Comparison of ENCODE assay signal across 1 cellular context in genomic region chr1:56645663-56646330, GRCh38.
TF ChIP-seq lines count a peak whose summit lies in the region.

No MANE protein-coding gene starts in this region.

TF ChIP-seq in HepG2, 621 proteins besides CTCF, POLR2A, EP300 and RAD21 (continued from another document and continues in another):
- TF ChIP-seq, protein P1, sequence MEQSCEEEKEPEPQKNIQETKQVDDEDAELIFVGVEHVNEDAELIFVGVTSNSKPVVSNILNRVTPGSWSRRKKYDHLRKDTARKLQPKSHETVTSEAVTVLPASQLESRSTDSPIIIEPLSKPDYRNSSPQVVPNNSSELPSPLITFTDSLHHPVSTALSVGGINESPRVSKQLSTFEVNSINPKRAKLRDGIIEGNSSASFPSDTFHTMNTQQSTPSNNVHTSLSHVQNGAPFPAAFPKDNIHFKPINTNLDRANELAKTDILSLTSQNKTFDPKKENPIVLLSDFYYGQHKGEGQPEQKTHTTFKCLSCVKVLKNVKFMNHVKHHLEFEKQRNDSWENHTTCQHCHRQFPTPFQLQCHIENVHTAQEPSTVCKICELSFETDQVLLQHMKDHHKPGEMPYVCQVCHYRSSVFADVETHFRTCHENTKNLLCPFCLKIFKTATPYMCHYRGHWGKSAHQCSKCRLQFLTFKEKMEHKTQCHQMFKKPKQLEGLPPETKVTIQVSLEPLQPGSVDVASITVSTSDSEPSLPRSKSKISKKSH (CRISPR knock-in tag; IDR thresholded peaks at IDR 0.05; ENCODE audit: borderline replicate concordance), result 0 out of 2 replicates have a peak, but pooled peaks have one; percentile 7
- TF ChIP-seq ZNF331 (CRISPR knock-in tag; IDR thresholded peaks at IDR 0.05) (0 out of 2 replicates have a peak, but pooled peaks have one; percentile 9), YEATS2 (CRISPR knock-in tag; IDR thresholded peaks at IDR 0.05; ENCODE audit: borderline replicate concordance) (0 out of 2 replicates have a peak, but pooled peaks have one; percentile 17), ZNF142 (CRISPR knock-in tag; IDR thresholded peaks at IDR 0.05) (peak; percentile 43; the same call in 1 of the 2 replicates), SIN3A (IDR thresholded peaks at IDR 0.05; ENCODE audit: borderline replicate concordance, low read depth, low read length) (0 out of 2 replicates have a peak, but pooled peaks have one; percentile 37), ZNF761 (CRISPR knock-in tag; conservative IDR thresholded peaks at IDR 0.05) (0 out of 2 replicates have a peak, but pooled peaks have one; percentile 0), HDAC2 (CRISPR knock-in tag; IDR thresholded peaks at IDR 0.05) (no peak), SPEN (CRISPR knock-in tag; IDR thresholded peaks at IDR 0.05; ENCODE audit: low read depth) (0 out of 2 replicates have a peak, but pooled peaks have one; percentile 6), ZNF598 (CRISPR knock-in tag; IDR thresholded peaks at IDR 0.05; ENCODE audit: borderline replicate concordance) (no peak), ASH2L (IDR thresholded peaks at IDR 0.05; ENCODE audit: insufficient read length, low read depth, low read length) (peak; percentile 7), NR2F6 (IDR thresholded peaks at IDR 0.05) (0 out of 2 replicates have a peak, but pooled peaks have one; percentile 23), NR2F6 (CRISPR knock-in tag; IDR thresholded peaks at IDR 0.05) (no peak), FOXP4 (CRISPR knock-in tag; IDR thresholded peaks at IDR 0.05) (0 out of 2 replicates have a peak, but pooled peaks have one; percentile 4), RNF219 (CRISPR knock-in tag; IDR thresholded peaks at IDR 0.05) (no peak), ZNF792 (CRISPR knock-in tag; IDR thresholded peaks at IDR 0.05) (0 out of 2 replicates have a peak, but pooled peaks have one; percentile 8), KMT2A (CRISPR knock-in tag; IDR thresholded peaks at IDR 0.05) (0 out of 2 replicates have a peak, but pooled peaks have one; percentile 57), HDAC1 (CRISPR knock-in tag; IDR thresholded peaks at IDR 0.05) (0 out of 2 replicates have a peak, but pooled peaks have one; percentile 8), KMT2B (CRISPR knock-in tag; IDR thresholded peaks at IDR 0.05) (peak; percentile 8), ZBTB10 (CRISPR knock-in tag; IDR thresholded peaks at IDR 0.05; ENCODE audit: borderline replicate concordance) (peak; percentile 32; the same call in 1 of the 2 replicates), AHR (CRISPR knock-in tag; IDR thresholded peaks at IDR 0.05) (0 out of 2 replicates have a peak, but pooled peaks have one; percentile 8)
- TF ChIP-seq, protein P2, sequence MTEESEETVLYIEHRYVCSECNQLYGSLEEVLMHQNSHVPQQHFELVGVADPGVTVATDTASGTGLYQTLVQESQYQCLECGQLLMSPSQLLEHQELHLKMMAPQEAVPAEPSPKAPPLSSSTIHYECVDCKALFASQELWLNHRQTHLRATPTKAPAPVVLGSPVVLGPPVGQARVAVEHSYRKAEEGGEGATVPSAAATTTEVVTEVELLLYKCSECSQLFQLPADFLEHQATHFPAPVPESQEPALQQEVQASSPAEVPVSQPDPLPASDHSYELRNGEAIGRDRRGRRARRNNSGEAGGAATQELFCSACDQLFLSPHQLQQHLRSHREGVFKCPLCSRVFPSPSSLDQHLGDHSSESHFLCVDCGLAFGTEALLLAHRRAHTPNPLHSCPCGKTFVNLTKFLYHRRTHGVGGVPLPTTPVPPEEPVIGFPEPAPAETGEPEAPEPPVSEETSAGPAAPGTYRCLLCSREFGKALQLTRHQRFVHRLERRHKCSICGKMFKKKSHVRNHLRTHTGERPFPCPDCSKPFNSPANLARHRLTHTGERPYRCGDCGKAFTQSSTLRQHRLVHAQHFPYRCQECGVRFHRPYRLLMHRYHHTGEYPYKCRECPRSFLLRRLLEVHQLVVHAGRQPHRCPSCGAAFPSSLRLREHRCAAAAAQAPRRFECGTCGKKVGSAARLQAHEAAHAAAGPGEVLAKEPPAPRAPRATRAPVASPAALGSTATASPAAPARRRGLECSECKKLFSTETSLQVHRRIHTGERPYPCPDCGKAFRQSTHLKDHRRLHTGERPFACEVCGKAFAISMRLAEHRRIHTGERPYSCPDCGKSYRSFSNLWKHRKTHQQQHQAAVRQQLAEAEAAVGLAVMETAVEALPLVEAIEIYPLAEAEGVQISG (CRISPR knock-in tag; IDR thresholded peaks at IDR 0.05), result no peak
- TF ChIP-seq, protein P3, sequence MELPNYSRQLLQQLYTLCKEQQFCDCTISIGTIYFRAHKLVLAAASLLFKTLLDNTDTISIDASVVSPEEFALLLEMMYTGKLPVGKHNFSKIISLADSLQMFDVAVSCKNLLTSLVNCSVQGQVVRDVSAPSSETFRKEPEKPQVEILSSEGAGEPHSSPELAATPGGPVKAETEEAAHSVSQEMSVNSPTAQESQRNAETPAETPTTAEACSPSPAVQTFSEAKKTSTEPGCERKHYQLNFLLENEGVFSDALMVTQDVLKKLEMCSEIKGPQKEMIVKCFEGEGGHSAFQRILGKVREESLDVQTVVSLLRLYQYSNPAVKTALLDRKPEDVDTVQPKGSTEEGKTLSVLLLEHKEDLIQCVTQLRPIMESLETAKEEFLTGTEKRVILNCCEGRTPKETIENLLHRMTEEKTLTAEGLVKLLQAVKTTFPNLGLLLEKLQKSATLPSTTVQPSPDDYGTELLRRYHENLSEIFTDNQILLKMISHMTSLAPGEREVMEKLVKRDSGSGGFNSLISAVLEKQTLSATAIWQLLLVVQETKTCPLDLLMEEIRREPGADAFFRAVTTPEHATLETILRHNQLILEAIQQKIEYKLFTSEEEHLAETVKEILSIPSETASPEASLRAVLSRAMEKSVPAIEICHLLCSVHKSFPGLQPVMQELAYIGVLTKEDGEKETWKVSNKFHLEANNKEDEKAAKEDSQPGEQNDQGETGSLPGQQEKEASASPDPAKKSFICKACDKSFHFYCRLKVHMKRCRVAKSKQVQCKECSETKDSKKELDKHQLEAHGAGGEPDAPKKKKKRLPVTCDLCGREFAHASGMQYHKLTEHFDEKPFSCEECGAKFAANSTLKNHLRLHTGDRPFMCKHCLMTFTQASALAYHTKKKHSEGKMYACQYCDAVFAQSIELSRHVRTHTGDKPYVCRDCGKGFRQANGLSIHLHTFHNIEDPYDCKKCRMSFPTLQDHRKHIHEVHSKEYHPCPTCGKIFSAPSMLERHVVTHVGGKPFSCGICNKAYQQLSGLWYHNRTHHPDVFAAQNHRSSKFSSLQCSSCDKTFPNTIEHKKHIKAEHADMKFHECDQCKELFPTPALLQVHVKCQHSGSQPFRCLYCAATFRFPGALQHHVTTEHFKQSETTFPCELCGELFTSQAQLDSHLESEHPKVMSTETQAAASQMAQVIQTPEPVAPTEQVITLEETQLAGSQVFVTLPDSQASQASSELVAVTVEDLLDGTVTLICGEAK (IDR thresholded peaks at IDR 0.05), result no peak
- TF ChIP-seq, protein P3 (CRISPR knock-in tag; IDR thresholded peaks at IDR 0.05), result 0 out of 2 replicates have a peak, but pooled peaks have one; percentile 6
